16 cellular contexts compared by ENCODE assay signal in the genomic region with DNA sequence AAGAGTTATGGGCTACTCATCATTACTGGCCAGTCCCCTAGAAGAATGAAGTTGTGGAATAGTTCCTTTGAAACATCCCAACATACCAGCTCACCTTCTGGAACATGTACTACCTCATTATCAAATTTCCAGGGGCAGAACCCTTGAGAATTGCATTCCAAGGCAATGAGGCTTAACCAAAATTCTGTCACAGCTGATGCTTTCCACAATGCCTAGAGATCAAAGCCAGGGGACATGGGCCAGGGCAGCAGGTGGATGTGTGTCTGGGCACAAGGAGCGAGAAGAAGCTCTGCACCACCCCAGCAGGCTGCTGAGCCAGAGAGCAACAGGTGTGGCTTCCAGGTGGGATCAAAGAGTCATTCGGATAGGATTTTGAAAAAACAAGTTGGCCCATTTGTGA.
"Had no signal": no experiment of that assay in that cellular context is flagged by ENCODE, and none has a peak within 500 bp of the region (broad histone marks: within the 10 kb centered on the region; RNA-seq: fewer than 3 reads in every experiment).

No MANE protein-coding gene starts in this region.

- H3K79me2 ChIP-seq: hepatocyte had no signal

- H3K4me1 Mint-ChIP-seq: activated CD4-positive, alpha-beta T cell treated with anti-CD3 and anti-CD28 coated beads, Interleukin-2, amount 10 ng/mL, durations not matched to agents 7 days and 5 days; activated naive CD8-positive, alpha-beta T cell treated with anti-CD3 and anti-CD28 coated beads for 36 hours; central memory CD8-positive, alpha-beta T cell had no signal

- H3K9me3 Mint-ChIP-seq: activated CD4-positive, alpha-beta T cell treated with anti-CD3 and anti-CD28 coated beads, Interleukin-2, amount 10 ng/mL, durations not matched to agents 7 days and 5 days; activated naive CD8-positive, alpha-beta T cell treated with anti-CD3 and anti-CD28 coated beads for 36 hours; central memory CD8-positive, alpha-beta T cell; neural progenitor cell had no signal

- H3K27ac ChIP-seq: brain microvascular endothelial cell, coronary artery, esophagus muscularis mucosa, hepatocyte, neural progenitor cell, ovary, tibial artery, uterus had no signal

- H3K4me3 Mint-ChIP-seq: activated CD4-positive, alpha-beta T cell treated with anti-CD3 and anti-CD28 coated beads, Interleukin-2, amount 10 ng/mL, durations not matched to agents 7 days and 5 days; activated naive CD8-positive, alpha-beta T cell treated with anti-CD3 and anti-CD28 coated beads for 36 hours; central memory CD8-positive, alpha-beta T cell; neural progenitor cell had no signal

- H3K27me3 Mint-ChIP-seq: activated CD4-positive, alpha-beta T cell treated with anti-CD3 and anti-CD28 coated beads, Interleukin-2, amount 10 ng/mL, durations not matched to agents 7 days and 5 days; central memory CD8-positive, alpha-beta T cell had no signal

- H3K9ac ChIP-seq: neural progenitor cell had no signal

- H3K4me2 ChIP-seq: neural progenitor cell had no signal

- H3K36me3 ChIP-seq: brain microvascular endothelial cell, esophagus muscularis mucosa, neural progenitor cell, ovary, tibial artery, uterus had no signal

- H2AFZ ChIP-seq: hepatocyte, neural progenitor cell had no signal

- H3K27me3 ChIP-seq: brain microvascular endothelial cell, esophagus muscularis mucosa, hepatocyte, neural progenitor cell, ovary, tibial artery, uterus had no signal

- H3K36me3 Mint-ChIP-seq: activated naive CD8-positive, alpha-beta T cell treated with anti-CD3 and anti-CD28 coated beads for 36 hours; neural progenitor cell had no signal

- H3K9me3 ChIP-seq: esophagus muscularis mucosa, ovary, tibial artery, uterus had no signal

- DNase-seq: activated CD4-positive, alpha-beta T cell treated with anti-CD3 and anti-CD28 coated beads, Interleukin-2, amount 10 ng/mL, durations not matched to agents 7 days and 5 days; activated CD8-positive, alpha-beta memory T cell treated with anti-CD3 and anti-CD28 coated beads for 24 hours; activated naive CD8-positive, alpha-beta T cell treated with anti-CD3 and anti-CD28 coated beads for 36 hours; amygdala; brain microvascular endothelial cell; kidney; ovary; stimulated activated CD4-positive, alpha-beta T cell treated with anti-CD3 and anti-CD28 coated beads, Interleukin-12 subunit alpha, Interleukin-12 subunit beta, amount 100 ng/mL, for 4 hours; stimulated activated CD4-positive, alpha-beta T cell treated with anti-CD3 and anti-CD28 coated beads, Interleukin-2, amount 100 ng/mL, for 24 hours; tibial artery; uterus had no signal

- H3K4me1 ChIP-seq: neural progenitor cell, tibial artery, uterus had no signal

- H3K27ac Mint-ChIP-seq: activated CD4-positive, alpha-beta T cell treated with anti-CD3 and anti-CD28 coated beads, Interleukin-2, amount 10 ng/mL, durations not matched to agents 7 days and 5 days; activated naive CD8-positive, alpha-beta T cell treated with anti-CD3 and anti-CD28 coated beads for 36 hours; neural progenitor cell had no signal

- H3K4me3 ChIP-seq: coronary artery, esophagus muscularis mucosa, hepatocyte, neural progenitor cell, ovary, tibial artery, uterus had no signal
